ENCODE assay signal across 17 cellular contexts in genomic region chr17:17926036-17926435, GRCh38. TPM values are rescaled to one million over a fixed set of nuclear protein-coding genes. Genes with fewer than 3 reads are reported as not detected.
DNase-seq lines count a peak whose midpoint lies in the region; ATAC-seq and TF ChIP-seq lines count a peak whose summit lies in the region.
"Had no signal": no experiment of that assay in that cellular context is flagged by ENCODE, and none has a peak within 500 bp of the region (broad histone marks: within the 10 kb centered on the region; RNA-seq: fewer than 3 reads in every experiment).

No MANE protein-coding gene starts in this region.

- no peak overlapping the region for H3K18ac ChIP-seq in IMR-90 (ENCODE audit: low read depth, low read length)

- H2BK20ac ChIP-seq in IMR-90 (ENCODE audit: low read depth, low read length) = no peak overlapping the region

- H2BK15ac ChIP-seq in IMR-90 (ENCODE audit: low read depth, low read length) = no peak overlapping the region

- H4K5ac ChIP-seq in IMR-90 (ENCODE audit: low read depth, low read length) = no peak overlapping the region

- in situ Hi-C loops in IMR-90 (cut with MboI; ENCODE audit: low sequenced_read_pairs) = no loop called here

- WGBS in IMR-90 (ENCODE audit: extremely low coverage in 2 of 2, insufficient read length in 1 of 2), 2 experiments = 89% methylated on average over 2 of the region's 4 CpGs; no CpG with 5 or more reads in 1 of the 2 experiments
- 75 to 98% (median 80%) methylated on average over 4 of the region's 4 CpGs for WGBS in adrenal gland, 4 donors

- no peak overlapping the region for H2BK5ac ChIP-seq in IMR-90 (ENCODE audit: low read depth, low read length, poor library complexity, severe bottlenecking)

- H3K36me3 ChIP-seq in IMR-90 (ENCODE audit: control insufficient read depth, insufficient read depth, low read length) (no peaks in the 10 kb centered on the region), adrenal gland (replicated peaks in 1 of 2) (no peaks in the 10 kb centered on the region), A673 (ENCODE audit: insufficient read depth, low read length, poor library complexity, severe bottlenecking) (no peaks in the 10 kb centered on the region)

- peaks cover 27% of the 10 kb centered on the region for H3K9me1 ChIP-seq in IMR-90 (ENCODE audit: insufficient read depth, low read length)

- DNase-seq in IMR-90 = no peak
- DNase-seq in adrenal gland = peak in 1 of 7 donors; percentile 21
- DNase-seq in mesenteric fat pad (ENCODE audit: low spot score) = peak; percentile 20
- no peak for DNase-seq in hypothalamus (lab: John Stamatoyannopoulos, UW)
- DNase-seq in A673 (ENCODE audit: low spot score) = no peak
- DNase-seq: ACHN, AML-193, GF-D8, H9, NCI-H1105 treated with DMSO at 0.1 percent for 48 hours, NCI-H1694 treated with DMSO at 0.1 percent for 48 hours, NCI-H345, NCI-H526, OCI-M1, RPMI8226 had no signal

- dilution Hi-C loops in IMR-90 (cut with HindIII; ENCODE audit: low sequenced_read_pairs, unreplicated experiment) = no loop called here

- H4K91ac ChIP-seq in IMR-90 (ENCODE audit: insufficient read depth, low read depth, low read length) = no peak overlapping the region

- POLR2A ChIA-PET in IMR-90 (lab: Charles Lee; ENCODE audit: unreplicated experiment) (no interaction called here), A673 (lab: Charles Lee; ENCODE audit: low non-redundant PET) (no interaction called here)

- no peak overlapping the region; the same call in 1 of the 2 replicates for H3K14ac ChIP-seq in IMR-90 (replicated peaks; ENCODE audit: low read depth, low read length)

- H4K8ac ChIP-seq in IMR-90 (ENCODE audit: low read depth in 2 of 2, low read length in 2 of 2) = no peak overlapping the region

- H3K4me1 ChIP-seq in IMR-90 (ENCODE audit: control insufficient read depth, insufficient read depth, low read length) (peaks cover 31% of the 10 kb centered on the region), adrenal gland (replicated peaks in 1 of 2) (peaks cover 44 to 58% of the 10 kb centered on the region in 2 donors), A673 (ENCODE audit: insufficient read depth, low read length, poor library complexity, severe bottlenecking) (peaks cover 30% of the 10 kb centered on the region)

- H3K4me2 ChIP-seq in IMR-90 (ENCODE audit: low read depth, low read length) = no peak overlapping the region

- H3K4me3 ChIP-seq in IMR-90 (ENCODE audit: insufficient read depth, low read depth, low read length) (no peak overlapping the region), adrenal gland (no peak overlapping the region), A673 (ENCODE audit: low read depth, low read length, poor library complexity, severe bottlenecking) (no peak overlapping the region)

- intact Hi-C loops in IMR-90 (cut with micrococcal nuclease) (no loop called here), adrenal gland (cut with DNase I) (no loop called here), A673 (cut with micrococcal nuclease; ENCODE audit: unreplicated experiment) (no loop called here)

- peaks cover 41 to 78% of the 10 kb centered on the region in 2 experiments for H3K79me1 ChIP-seq in IMR-90 (ENCODE audit: low read depth in 1 of 2, low read length in 2 of 2)

- H2AK5ac ChIP-seq in IMR-90 (ENCODE audit: low read depth, low read length) = peak overlapping the region; percentile 70; the same call in 1 of the 2 replicates

- TF ChIP-seq CTCF in IMR-90 (conservative IDR thresholded peaks at IDR 0.05; ENCODE audit: low read depth, low read length) (no peak), adrenal gland (IDR thresholded peaks at IDR 0.05) (no peak), A673 (conservative IDR thresholded peaks at IDR 0.05; ENCODE audit: low read depth, low read length) (no peak)

- BruUV-seq in IMR-90 (replicated peaks; lab: Mats Ljungman, UMichigan) = no TSS peak
- no TSS peak for BruUV-seq in A673 (replicated peaks; lab: Mats Ljungman, UMichigan)

- peaks cover 3% of the 10 kb centered on the region; the same call in 1 of the 2 replicates for H4K20me1 ChIP-seq in IMR-90 (ENCODE audit: insufficient read depth, low read length)

- no peak overlapping the region for H2BK120ac ChIP-seq in IMR-90 (ENCODE audit: low read depth, low read length)

- H3K9me3 ChIP-seq in IMR-90 (ENCODE audit: control insufficient read depth, insufficient read depth, low read length) (no peaks in the 10 kb centered on the region), adrenal gland (replicated peaks in 1 of 3) (no peaks in the 10 kb centered on the region), A673 (ENCODE audit: low read depth, low read length, poor library complexity, severe bottlenecking) (no peaks in the 10 kb centered on the region)

- H3K56ac ChIP-seq in IMR-90 (ENCODE audit: extremely low read depth, insufficient read depth, low read length) = no peak overlapping the region

- no peak overlapping the region for H3K23ac ChIP-seq in IMR-90 (ENCODE audit: low read depth, low read length)

- H3K27me3 ChIP-seq in IMR-90 (ENCODE audit: control insufficient read depth, insufficient read depth, low read length) (no peaks in the 10 kb centered on the region), adrenal gland (no peaks in the 10 kb centered on the region), A673 (replicated peaks; ENCODE audit: insufficient read depth, low read depth, low read length, poor library complexity) (no peaks in the 10 kb centered on the region)

- TF ChIP-seq POLR2A in IMR-90 (IDR thresholded peaks at IDR 0.05; ENCODE audit: low read depth, low read length) (no peak), adrenal gland (IDR thresholded peaks at IDR 0.05) (no peak)

- H3K4ac ChIP-seq in IMR-90 (ENCODE audit: low read depth, low read length) = peak overlapping the region; percentile 6; the same call in 1 of the 2 replicates

- ATAC-seq in IMR-90 (ENCODE audit: low read depth) (no peak), GM19397 (IDR thresholded peaks at IDR 0.05; ENCODE audit: unreplicated experiment) (no peak)

- H2AK9ac ChIP-seq in IMR-90 (replicated peaks; ENCODE audit: low read depth, low read length, poor library complexity) = peak overlapping the region; percentile 47

- TF ChIP-seq RAD21 in IMR-90 (IDR thresholded peaks at IDR 0.05; ENCODE audit: low read length) = no peak

- H2AFZ ChIP-seq in IMR-90 (replicated peaks; ENCODE audit: low read length, poor library complexity) = no peak overlapping the region

- CTCF ChIA-PET in IMR-90 (lab: Yijun Ruan, JAX) (interaction anchor here (0.6 to 0.7 kb wide), 2 partner anchors 129 to 256 kb away, joined by 4 read pairs; no protein-coding TSS in a partner anchor), A673 (lab: Charles Lee) (interaction anchor here (1.0 kb wide), 1 partner anchor 246 kb away, joined by 4 read pairs; no protein-coding TSS in a partner anchor)

- H3K27ac ChIP-seq in IMR-90 (ENCODE audit: insufficient read depth, low read length) = no peak overlapping the region
- peak overlapping the region in 3 of 5 donors; percentile 32 to 65 (median 39) for H3K27ac ChIP-seq in adrenal gland
- peak overlapping the region; percentile 40 for H3K27ac ChIP-seq in temporal lobe (ENCODE audit: low read depth, low read length)
- H3K27ac ChIP-seq in A673 (ENCODE audit: low read depth, low read length, poor library complexity, severe bottlenecking) = no peak overlapping the region

- H3K9ac ChIP-seq in IMR-90 (ENCODE audit: low read depth, low read length) = no peak overlapping the region

TF ChIP-seq in IMR-90, 13 proteins besides CTCF, POLR2A, EP300 and RAD21:
- TF ChIP-seq USF2 (IDR thresholded peaks at IDR 0.05; ENCODE audit: low read depth, low read length) = no peak
- no peak for TF ChIP-seq BHLHE40 (IDR thresholded peaks at IDR 0.05; ENCODE audit: low read depth, low read length)
- TF ChIP-seq MAZ (IDR thresholded peaks at IDR 0.05; ENCODE audit: borderline replicate concordance, low read depth, low read length) = no peak
- no peak for TF ChIP-seq RCOR1 (IDR thresholded peaks at IDR 0.05; ENCODE audit: insufficient replicate concordance, low read length)
- TF ChIP-seq CHD1 (IDR thresholded peaks at IDR 0.05; ENCODE audit: low read depth, low read length) = no peak
- no peak for TF ChIP-seq SMC3 (IDR thresholded peaks at IDR 0.05; ENCODE audit: low read depth, low read length)
- no peak for TF ChIP-seq NFE2L2 (IDR thresholded peaks at IDR 0.05; ENCODE audit: low read depth, low read length)
- TF ChIP-seq MAFK (IDR thresholded peaks at IDR 0.05; ENCODE audit: low read depth, low read length) = no peak
TF ChIP-seq in IMR-90: peak in this region for 0.

RNA-seq across cellular contexts. Expression of gene TOM1L2, which starts 46.2 kb away (rescaled TPM):
- total RNA-seq in IMR-90 (2012; rRNA removed) (23.3 and 34.4 TPM in 2 replicates), adrenal gland (100 to 1,000 TPM in 1 of 8 donors, 10 to 100 TPM in 7; 51.1 to 437 (median 77.9) TPM), mesenteric fat pad (43.7 TPM), temporal lobe (20.2 TPM), A673 (2021) (10.0 and 15.2 TPM in 2 replicates)
- polyA plus RNA-seq in IMR-90 (2012; rRNA removed) (51.7 and 54.3 TPM in 2 replicates), adrenal gland (10 to 100 TPM; 41.6 to 64.8 (median 46.5) TPM)
- polyA plus RNA-seq in IMR-90 (2012; cell fraction: cytosol; rRNA removed) = 33.4 and 54.4 TPM in 2 replicates
- 144 and 187 TPM in 2 replicates for polyA plus RNA-seq in IMR-90 (2012; cell fraction: nucleus; rRNA removed; ENCODE audit: low replicate concordance)

RNA-seq across cellular contexts. Expression of gene DRC3, which starts 46.6 kb away (rescaled TPM):
- 0.28 and 0.72 TPM in 2 replicates for total RNA-seq in IMR-90 (2012; rRNA removed)
- 0.23 and 0.55 TPM in 2 replicates for polyA plus RNA-seq in IMR-90 (2012; rRNA removed)
- 0.12 and 0.30 TPM in 2 replicates for polyA plus RNA-seq in IMR-90 (2012; cell fraction: cytosol; rRNA removed)
- 1.1 and 1.8 TPM in 2 replicates for polyA plus RNA-seq in IMR-90 (2012; cell fraction: nucleus; rRNA removed; ENCODE audit: low replicate concordance)
- 1 to 10 TPM in 7 of 8 donors, under 1 TPM in 1; 0.17 to 9.1 (median 3.4) TPM for total RNA-seq in adrenal gland
- polyA plus RNA-seq in adrenal gland = 10 to 100 TPM in 1 of 3 donors, 1 to 10 TPM in 2; 3.2 to 21.3 (median 7.9) TPM
- total RNA-seq in mesenteric fat pad = 0.32 TPM
- total RNA-seq in temporal lobe = 1.2 TPM
- total RNA-seq in A673 (2021) = 1.0 and 2.0 TPM in 2 replicates

Comparison
In these comparisons a context has a peak if more than half of its experiments do, and no peak if none do; other contexts are left out.
1. H3K27ac ChIP-seq: peak in adrenal gland (3 of 5) and temporal lobe (single experiment); none in IMR-90 (single experiment) and A673 (single experiment).